ENCODE assay signal across 8 cellular contexts in the genomic region with DNA sequence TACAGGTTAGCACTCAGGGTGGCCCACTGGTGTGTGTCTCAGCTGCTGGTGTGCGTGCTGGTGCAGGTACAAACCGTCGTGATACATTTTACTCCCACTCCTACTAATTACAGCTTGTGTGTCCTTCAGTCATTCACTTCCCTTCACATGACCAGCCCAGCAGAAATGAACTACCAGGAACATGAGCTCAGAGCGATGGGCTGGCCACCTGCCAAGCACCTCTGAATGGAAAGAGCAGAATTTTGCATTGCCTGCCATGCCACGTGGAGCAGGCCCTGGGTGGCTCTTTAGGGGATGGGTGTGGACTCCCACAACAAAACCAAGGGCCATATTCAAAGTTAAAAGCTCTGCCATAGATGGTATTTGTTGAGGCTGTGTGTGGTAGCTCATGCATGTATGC. TPM values are rescaled to one million over a fixed set of nuclear protein-coding genes. Genes with fewer than 3 reads are reported as not detected.
DNase-seq lines count a peak whose midpoint lies in the region; ATAC-seq, FAIRE-seq and TF ChIP-seq lines count a peak whose summit lies in the region.

No MANE protein-coding gene starts in this region.

- H3K9me3 ChIP-seq in pancreas, result no peaks in the 10 kb centered on the region

- H3K4me1 Mint-ChIP-seq in HFFc6 (ENCODE audit: low read depth), result no peaks in the 10 kb centered on the region
- no peaks in the 10 kb centered on the region for H3K4me1 Mint-ChIP-seq in osteocyte (ENCODE audit: unreplicated experiment)
- no peaks in the 10 kb centered on the region for H3K4me1 Mint-ChIP-seq in GM23338

- no peaks in the 10 kb centered on the region for H4K20me1 ChIP-seq in GM23338 (replicated peaks; ENCODE audit: insufficient read depth)

- WGBS in pancreas, 2 donors, result 32 to 43% methylated on average over 5 of the region's 5 CpGs

- no peak for TF ChIP-seq CTCF in HFFc6 (IDR thresholded peaks at IDR 0.05)
- TF ChIP-seq CTCF in pancreas (IDR thresholded peaks at IDR 0.05), result no peak
- no peak for TF ChIP-seq CTCF in osteocyte (IDR thresholded peaks at IDR 0.05)
- TF ChIP-seq CTCF in GM23338 (conservative IDR thresholded peaks at IDR 0.05; ENCODE audit: low read depth in 2 of 2), result no peak

- H3K36me3 Mint-ChIP-seq in HFFc6 (ENCODE audit: low read depth), result no peaks in the 10 kb centered on the region
- H3K36me3 Mint-ChIP-seq in osteocyte (ENCODE audit: unreplicated experiment), result no peaks in the 10 kb centered on the region
- H3K36me3 Mint-ChIP-seq in GM23338 (ENCODE audit: low read depth), result no peaks in the 10 kb centered on the region

- H3K36me3 ChIP-seq in pancreas, result no peaks in the 10 kb centered on the region
- H3K36me3 ChIP-seq in GM23338 (ENCODE audit: insufficient read depth), result no peaks in the 10 kb centered on the region

- DNase-seq in HFFc6 (peak; percentile 19), NCI-H345 treated with DMSO at 0.1 percent for 48 hours (lab: John Stamatoyannopoulos, UW; ENCODE audit: unreplicated experiment) (peak; percentile 50), epithelial cell of prostate (ENCODE audit: low read depth, low spot score) (peak; percentile 65), pancreas (peak; percentile 51 to 87 (median 71)), LoVo (ENCODE audit: low spot score) (no peak), SKM-1 treated with dmso at 0.1 percent for 144 hours (lab: John Stamatoyannopoulos, UW; ENCODE audit: unreplicated experiment) (no peak), osteocyte (ENCODE audit: extremely low spot score, unreplicated experiment) (no peak), GM23338 (ENCODE audit: low spot score) (no peak)

- no peaks in the 10 kb centered on the region for H3K79me2 ChIP-seq in GM23338 (replicated peaks; ENCODE audit: insufficient read depth)

- H3K9me3 Mint-ChIP-seq in HFFc6 (no peaks in the 10 kb centered on the region), osteocyte (ENCODE audit: unreplicated experiment) (no peaks in the 10 kb centered on the region), GM23338 (no peaks in the 10 kb centered on the region)

- no peaks in the 10 kb centered on the region for H3K9me2 ChIP-seq in GM23338 (ENCODE audit: insufficient read depth)

- FAIRE-seq in pancreas (lab: Jason Lieb, UNC), result no peak

- peaks cover 19% of the 10 kb centered on the region for H3K27me3 Mint-ChIP-seq in HFFc6 (ENCODE audit: insufficient read depth)
- H3K27me3 Mint-ChIP-seq in osteocyte (ENCODE audit: unreplicated experiment), result peaks cover 2% of the 10 kb centered on the region
- H3K27me3 Mint-ChIP-seq in GM23338 (ENCODE audit: insufficient read depth, low read depth, poor library complexity), result no peaks in the 10 kb centered on the region

- no peak overlapping the region for H3K4me2 ChIP-seq in GM23338

- H3K4me3 ChIP-seq in pancreas (no peak overlapping the region), GM23338 (no peak overlapping the region)

- no peaks in the 10 kb centered on the region for H3F3A ChIP-seq in GM23338 (replicated peaks; ENCODE audit: low read depth)

- peaks cover 8 to 63% (median 33%) of the 10 kb centered on the region in 3 donors for H3K4me1 ChIP-seq in pancreas
- no peaks in the 10 kb centered on the region for H3K4me1 ChIP-seq in GM23338 (ENCODE audit: insufficient read depth)

- no peak overlapping the region for H3K27ac Mint-ChIP-seq in HFFc6
- no peak overlapping the region for H3K27ac Mint-ChIP-seq in osteocyte (ENCODE audit: unreplicated experiment)
- no peak overlapping the region for H3K27ac Mint-ChIP-seq in GM23338

- H3K4me3 Mint-ChIP-seq in HFFc6 (no peak overlapping the region), osteocyte (ENCODE audit: unreplicated experiment) (no peak overlapping the region), GM23338 (no peak overlapping the region)

- H2AFZ ChIP-seq in GM23338, result no peak overlapping the region

- H3K27ac ChIP-seq in epithelial cell of prostate (peak overlapping the region; percentile 28), pancreas (peak overlapping the region in 1 of 4 donors; percentile 8), GM23338 (ENCODE audit: low read depth) (no peak overlapping the region)

- no peaks in the 10 kb centered on the region for H3K27me3 ChIP-seq in pancreas
- no peaks in the 10 kb centered on the region for H3K27me3 ChIP-seq in GM23338 (ENCODE audit: insufficient read depth)

- ATAC-seq in pancreas (peak; percentile 17 to 59 (median 38)), GM23338 (no peak)

- intact Hi-C loops in pancreas (cut with DNase I), result no loop called here

TF ChIP-seq in GM23338, 12 proteins besides CTCF, POLR2A, EP300 and RAD21:
- TF ChIP-seq, protein P1, sequence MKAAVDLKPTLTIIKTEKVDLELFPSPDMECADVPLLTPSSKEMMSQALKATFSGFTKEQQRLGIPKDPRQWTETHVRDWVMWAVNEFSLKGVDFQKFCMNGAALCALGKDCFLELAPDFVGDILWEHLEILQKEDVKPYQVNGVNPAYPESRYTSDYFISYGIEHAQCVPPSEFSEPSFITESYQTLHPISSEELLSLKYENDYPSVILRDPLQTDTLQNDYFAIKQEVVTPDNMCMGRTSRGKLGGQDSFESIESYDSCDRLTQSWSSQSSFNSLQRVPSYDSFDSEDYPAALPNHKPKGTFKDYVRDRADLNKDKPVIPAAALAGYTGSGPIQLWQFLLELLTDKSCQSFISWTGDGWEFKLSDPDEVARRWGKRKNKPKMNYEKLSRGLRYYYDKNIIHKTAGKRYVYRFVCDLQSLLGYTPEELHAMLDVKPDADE (IDR thresholded peaks at IDR 0.05), result no peak
- TF ChIP-seq JUNB (IDR thresholded peaks at IDR 0.05; ENCODE audit: unreplicated experiment) (no peak), EZH2 (IDR thresholded peaks at IDR 0.05; ENCODE audit: low read depth, unreplicated experiment) (no peak), STAT1 (IDR thresholded peaks at IDR 0.05; ENCODE audit: unreplicated experiment) (no peak)
- TF ChIP-seq, protein P2, sequence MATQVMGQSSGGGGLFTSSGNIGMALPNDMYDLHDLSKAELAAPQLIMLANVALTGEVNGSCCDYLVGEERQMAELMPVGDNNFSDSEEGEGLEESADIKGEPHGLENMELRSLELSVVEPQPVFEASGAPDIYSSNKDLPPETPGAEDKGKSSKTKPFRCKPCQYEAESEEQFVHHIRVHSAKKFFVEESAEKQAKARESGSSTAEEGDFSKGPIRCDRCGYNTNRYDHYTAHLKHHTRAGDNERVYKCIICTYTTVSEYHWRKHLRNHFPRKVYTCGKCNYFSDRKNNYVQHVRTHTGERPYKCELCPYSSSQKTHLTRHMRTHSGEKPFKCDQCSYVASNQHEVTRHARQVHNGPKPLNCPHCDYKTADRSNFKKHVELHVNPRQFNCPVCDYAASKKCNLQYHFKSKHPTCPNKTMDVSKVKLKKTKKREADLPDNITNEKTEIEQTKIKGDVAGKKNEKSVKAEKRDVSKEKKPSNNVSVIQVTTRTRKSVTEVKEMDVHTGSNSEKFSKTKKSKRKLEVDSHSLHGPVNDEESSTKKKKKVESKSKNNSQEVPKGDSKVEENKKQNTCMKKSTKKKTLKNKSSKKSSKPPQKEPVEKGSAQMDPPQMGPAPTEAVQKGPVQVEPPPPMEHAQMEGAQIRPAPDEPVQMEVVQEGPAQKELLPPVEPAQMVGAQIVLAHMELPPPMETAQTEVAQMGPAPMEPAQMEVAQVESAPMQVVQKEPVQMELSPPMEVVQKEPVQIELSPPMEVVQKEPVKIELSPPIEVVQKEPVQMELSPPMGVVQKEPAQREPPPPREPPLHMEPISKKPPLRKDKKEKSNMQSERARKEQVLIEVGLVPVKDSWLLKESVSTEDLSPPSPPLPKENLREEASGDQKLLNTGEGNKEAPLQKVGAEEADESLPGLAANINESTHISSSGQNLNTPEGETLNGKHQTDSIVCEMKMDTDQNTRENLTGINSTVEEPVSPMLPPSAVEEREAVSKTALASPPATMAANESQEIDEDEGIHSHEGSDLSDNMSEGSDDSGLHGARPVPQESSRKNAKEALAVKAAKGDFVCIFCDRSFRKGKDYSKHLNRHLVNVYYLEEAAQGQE (IDR thresholded peaks at IDR 0.05; ENCODE audit: unreplicated experiment), result no peak

RNA-seq across cellular contexts. Expression of a gene that starts 58.9 kb away (rescaled TPM):
- 10 to 100 TPM; 38.8 to 47.0 (median 45.0) TPM for total RNA-seq in HFFc6 (2021; fragmentation: NEBNext Ultra II Directional; extraction: Animal tissue kit (Norgen Biotek cat#: 25700))
- total RNA-seq in pancreas, result 10 to 100 TPM in 1 of 6 donors, 1 to 10 TPM in 5; 4.8 to 15.1 (median 9.1) TPM
- 1 to 10 TPM; 2.1 to 4.6 TPM for polyA plus RNA-seq in pancreas
- total RNA-seq in osteocyte, result 19.8 and 25.8 TPM in 2 replicates
- total RNA-seq in GM23338 (2014; rRNA removed; shearing (Covaris generic)), result 30.8 and 36.6 TPM in 2 replicates
- polyA plus RNA-seq in GM23338 (2016; fragmentation: Nextera tagmentation; extraction: Ambion mirVana), result 10.1 and 11.4 TPM in 2 replicates

Comparison
In these comparisons a context has a peak if more than half of its experiments do, and no peak if none do; other contexts are left out.
1. DNase-seq: peak in HFFc6 (single experiment), NCI-H345 treated with DMSO at 0.1 percent for 48 hours (single experiment), epithelial cell of prostate (single experiment) and pancreas (6 of 6); none in LoVo (single experiment), SKM-1 treated with dmso at 0.1 percent for 144 hours (single experiment), osteocyte (single experiment) and GM23338 (single experiment).